ENCODE assay signal across 1 cellular context in the genomic region with DNA sequence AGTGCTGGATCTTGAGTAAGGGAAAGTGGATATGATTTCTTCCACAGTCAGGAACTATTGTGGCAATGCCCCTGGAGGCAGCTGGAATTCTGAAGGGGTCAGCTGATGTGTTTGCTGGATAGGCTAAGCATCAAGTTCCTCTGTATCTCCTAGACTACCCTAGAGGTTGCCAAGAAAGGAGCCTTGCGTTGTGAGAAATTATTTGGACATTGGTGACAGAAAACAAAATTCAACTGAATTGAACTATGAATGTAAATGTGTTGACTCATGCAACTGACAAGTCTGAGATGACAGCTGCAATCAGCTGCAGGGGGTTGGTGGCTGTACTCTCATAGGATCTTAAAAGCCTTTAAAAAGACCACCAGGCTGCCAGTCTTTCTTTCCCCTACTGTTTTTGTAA.
TF ChIP-seq lines count a peak whose summit lies in the region.

No MANE protein-coding gene starts in this region.

TF ChIP-seq in SK-N-SH treated with all-trans-retinoic acid at 6 μM for 48 hours, 23 proteins besides CTCF, POLR2A, EP300 and RAD21 (continued from another document):
- TF ChIP-seq, protein P1, sequence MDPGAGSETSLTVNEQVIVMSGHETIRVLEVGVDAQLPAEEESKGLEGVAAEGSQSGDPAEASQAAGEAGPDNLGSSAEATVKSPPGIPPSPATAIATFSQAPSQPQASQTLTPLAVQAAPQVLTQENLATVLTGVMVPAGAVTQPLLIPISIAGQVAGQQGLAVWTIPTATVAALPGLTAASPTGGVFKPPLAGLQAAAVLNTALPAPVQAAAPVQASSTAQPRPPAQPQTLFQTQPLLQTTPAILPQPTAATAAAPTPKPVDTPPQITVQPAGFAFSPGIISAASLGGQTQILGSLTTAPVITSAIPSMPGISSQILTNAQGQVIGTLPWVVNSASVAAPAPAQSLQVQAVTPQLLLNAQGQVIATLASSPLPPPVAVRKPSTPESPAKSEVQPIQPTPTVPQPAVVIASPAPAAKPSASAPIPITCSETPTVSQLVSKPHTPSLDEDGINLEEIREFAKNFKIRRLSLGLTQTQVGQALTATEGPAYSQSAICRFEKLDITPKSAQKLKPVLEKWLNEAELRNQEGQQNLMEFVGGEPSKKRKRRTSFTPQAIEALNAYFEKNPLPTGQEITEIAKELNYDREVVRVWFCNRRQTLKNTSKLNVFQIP (CRISPR knock-in tag; IDR thresholded peaks at IDR 0.05; ENCODE audit: borderline replicate concordance, low read depth), result no peak
- TF ChIP-seq TOX (CRISPR knock-in tag; IDR thresholded peaks at IDR 0.05; ENCODE audit: borderline replicate concordance), result no peak
TF ChIP-seq in SK-N-SH treated with all-trans-retinoic acid at 6 μM for 48 hours: peak in this region for 0.
